In the genomic region with DNA sequence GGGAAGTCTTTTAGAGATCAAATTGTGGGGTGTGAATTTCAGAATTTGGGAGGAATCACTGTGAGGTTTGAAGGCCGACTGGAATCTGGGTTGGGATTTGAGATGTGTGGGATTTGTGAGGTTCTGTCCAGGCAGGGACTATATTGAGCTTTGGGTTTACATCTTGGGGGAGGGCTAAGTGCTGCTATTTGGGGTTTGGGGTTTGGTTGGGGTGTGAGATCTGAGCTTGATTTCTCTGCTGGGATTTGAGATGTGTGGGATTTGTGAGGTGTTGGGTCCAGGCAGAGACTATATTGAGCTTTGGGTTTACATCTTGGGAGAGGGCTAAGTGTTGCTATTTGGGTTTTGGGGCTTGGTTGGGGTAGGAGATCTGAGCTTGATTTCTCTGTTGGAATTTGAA, we compare ENCODE assay signal across 9 cellular contexts. TPM values are rescaled to one million over a fixed set of nuclear protein-coding genes. Genes with fewer than 3 reads are reported as not detected.
DNase-seq lines count a peak whose midpoint lies in the region; ATAC-seq, FAIRE-seq and TF ChIP-seq lines count a peak whose summit lies in the region.
"Had no signal": no experiment of that assay in that cellular context is flagged by ENCODE, and none has a peak within 500 bp of the region (broad histone marks: within the 10 kb centered on the region; RNA-seq: fewer than 3 reads in every experiment).

No MANE protein-coding gene starts in this region.

- TF ChIP-seq POLR2A in A549 (IDR thresholded peaks at IDR 0.05; ENCODE audit: low read length): no peak

- BruUV-seq in MCF 10A (replicated peaks; lab: Mats Ljungman, UMichigan): no TSS peak

- ATAC-seq in A549 (no peak), GM21528 (IDR thresholded peaks at IDR 0.05; ENCODE audit: low FRiP score, unreplicated experiment) (no peak), GM18858 (IDR thresholded peaks at IDR 0.05; ENCODE audit: unreplicated experiment) (no peak), GM19351 (IDR thresholded peaks at IDR 0.05; ENCODE audit: unreplicated experiment) (no peak)

- H3K4me3 ChIP-seq in A549: peak overlapping the region; percentile 75
- peak overlapping the region; percentile 81 for H3K4me3 ChIP-seq in HL-60 (replicated peaks; ENCODE audit: insufficient read depth, low read length)
- peak overlapping the region; percentile 96 for H3K4me3 ChIP-seq in mucosa of stomach (ENCODE audit: low read length)

- CTCF ChIA-PET in A549 (lab: Yijun Ruan, JAX): interaction anchor here (1.1 to 89.4 kb wide), 4 partner anchors 7 to 99 kb away, joined by 3 to 3291 read pairs (median 1650); partner anchors contain the start of genes ASIC4, CHPF, GMPPA and SPEG
- CTCF ChIA-PET in MCF 10A (lab: Yijun Ruan, JAX): interaction anchor here (0.6 to 1.4 kb wide), 6 partner anchors 25 to 96 kb away, joined by 3 to 6 read pairs (median 4); no protein-coding TSS in a partner anchor

- POLR2A ChIA-PET in A549 (lab: Yijun Ruan, JAX) (interaction anchor here (1.1 to 2.0 kb wide), 2 partner anchors 10 to 99 kb away, joined by 8 to 10 read pairs; partner anchors contain the start of gene STK11IP), MCF 10A (lab: Yijun Ruan, JAX) (interaction anchor here (0.6 to 2.7 kb wide), 6 partner anchors 10 to 185 kb away, joined by 3 to 13 read pairs (median 6); partner anchors contain the start of gene DNPEP)

- intact Hi-C loops in MCF 10A (cut with micrococcal nuclease): loop anchor here (2.0 kb wide), 2 partner anchors 47 to 69 kb away; no protein-coding TSS in a partner anchor

- H3K9ac ChIP-seq in mucosa of stomach (ENCODE audit: low read length): peak overlapping the region; percentile 94

- TF ChIP-seq CTCF in A549 (IDR thresholded peaks at IDR 0.05) (no peak), HL-60 (IDR thresholded peaks at IDR 0.05; ENCODE audit: insufficient read depth, low read length) (no peak), MCF 10A (IDR thresholded peaks at IDR 0.05; ENCODE audit: unreplicated experiment) (no peak)

- H3K36me3 ChIP-seq in mucosa of stomach (ENCODE audit: control insufficient read depth, insufficient read depth, low read length): peaks cover under 1% of the 10 kb centered on the region

- peak overlapping the region; percentile 93 for H3K27ac Mint-ChIP-seq in MCF 10A (ENCODE audit: low read depth, unreplicated experiment)

- TF ChIP-seq RAD21 in A549 (conservative IDR thresholded peaks at IDR 0.05 in 1 of 2, IDR thresholded peaks at IDR 0.05 in 1 of 2): no peak

- 37% methylated on average over 1 of the region's 1 CpG for WGBS in A549 (ENCODE audit: missing lambda C conversion rate)

- peaks cover 34% of the 10 kb centered on the region for H3K27me3 ChIP-seq in HL-60 (ENCODE audit: insufficient read depth, poor library complexity, severe bottlenecking)
- peaks cover 32% of the 10 kb centered on the region for H3K27me3 ChIP-seq in mucosa of stomach (ENCODE audit: control insufficient read depth, insufficient read depth, low read length)

- no peaks in the 10 kb centered on the region for H3K9me3 Mint-ChIP-seq in MCF 10A (ENCODE audit: unreplicated experiment)

- H3K4me2 ChIP-seq in A549: peak overlapping the region; percentile 83

- no peaks in the 10 kb centered on the region for H3K9me3 ChIP-seq in A549
- H3K9me3 ChIP-seq in mucosa of stomach (ENCODE audit: control insufficient read depth, low read length): no peaks in the 10 kb centered on the region

- peak overlapping the region; percentile 84 to 91 for H3K27ac ChIP-seq in A549
- no peak overlapping the region for H3K27ac ChIP-seq in HL-60 (replicated peaks)

- peaks cover 7% of the 10 kb centered on the region for H3K36me3 Mint-ChIP-seq in MCF 10A (ENCODE audit: insufficient read depth, unreplicated experiment)

- peak overlapping the region; percentile 92 for H3K4me3 Mint-ChIP-seq in MCF 10A (ENCODE audit: unreplicated experiment)

- FAIRE-seq in A549 (lab: Jason Lieb, UNC): no peak

- no peak for TF ChIP-seq EP300 in A549 (IDR thresholded peaks at IDR 0.05)

- H3K4me1 Mint-ChIP-seq in MCF 10A (ENCODE audit: insufficient read depth, unreplicated experiment): peaks cover 24% of the 10 kb centered on the region

- H3K4me1 ChIP-seq in A549 (peaks cover 22% of the 10 kb centered on the region; the same call in 2 of the 3 replicates), mucosa of stomach (ENCODE audit: control insufficient read depth, insufficient read depth, low read length) (peaks cover 26% of the 10 kb centered on the region)

- DNase-seq in A549 (ENCODE audit: low read depth in 1 of 2, low spot score in 1 of 2): no peak
- no peak for DNase-seq in HL-60 (ENCODE audit: low read depth in 1 of 2, low spot score in 1 of 2)
- DNase-seq in MCF 10A (ENCODE audit: unreplicated experiment): no peak
- no peak for DNase-seq in SKM-1 treated with dmso at 0.1 percent for 144 hours (lab: John Stamatoyannopoulos, UW; ENCODE audit: unreplicated experiment)
- DNase-seq: cerebellar nuclear complex had no signal

- H3K27me3 Mint-ChIP-seq in MCF 10A (ENCODE audit: insufficient read depth, unreplicated experiment): no peaks in the 10 kb centered on the region

TF ChIP-seq in A549, 52 proteins besides CTCF, POLR2A, EP300 and RAD21:
- TF ChIP-seq MAX (IDR thresholded peaks at IDR 0.05): no peak

RNA-seq across cellular contexts. Expression of gene GMPPA, which starts 0.9 kb away (rescaled TPM):
- 46.2 and 55.3 TPM in 2 replicates for polyA plus RNA-seq in A549 (2011; rRNA removed)
- polyA plus RNA-seq in A549 (2012; cell fraction: cytosol; rRNA removed): 55.6 and 70.3 TPM in 2 replicates
- 113 and 115 TPM in 2 replicates for polyA plus RNA-seq in A549 (2012; cell fraction: nucleus; rRNA removed)
- 31.3 to 38.4 TPM (median 36.2 TPM) in 3 replicates for polyA plus RNA-seq in A549 (2017; fragmentation: RNase III; extraction: RNeasy Plus Mini Kit Qiagen cat#74134 plus additional on column Dnase treatment)
- polyA minus RNA-seq in A549 (2011; rRNA and poly(A)+ RNA removed): 63.6 and 92.8 TPM in 2 replicates
- 70.7 and 80.2 TPM in 2 replicates for total RNA-seq in MCF 10A (2022)

RNA-seq across cellular contexts. Expression of gene ASIC4, which starts 14.7 kb away (rescaled TPM):
- polyA plus RNA-seq in A549 (2011; rRNA removed) (0.04 and 0.13 TPM in 2 replicates), A549 (2017; fragmentation: RNase III; extraction: RNeasy Plus Mini Kit Qiagen cat#74134 plus additional on column Dnase treatment) (0.07 to 0.08 TPM in 2 of 3 replicates, not detected in the other)
- 0.01 and 0.05 TPM in 2 replicates for polyA plus RNA-seq in A549 (2012; cell fraction: cytosol; rRNA removed)
- polyA plus RNA-seq in A549 (2012; cell fraction: nucleus; rRNA removed): 0.17 and 0.33 TPM in 2 replicates
- polyA minus RNA-seq in A549 (2011; rRNA and poly(A)+ RNA removed): 0.12 TPM in 1 of 2 replicates, not detected in the other
- total RNA-seq in MCF 10A (2022): 0.17 TPM in 1 of 2 replicates, not detected in the other

RNA-seq across cellular contexts. Expression of gene CHPF, which starts 44.1 kb away (rescaled TPM):
- polyA plus RNA-seq in A549 (2011; rRNA removed) (9.0 and 10.2 TPM in 2 replicates), A549 (2017; fragmentation: RNase III; extraction: RNeasy Plus Mini Kit Qiagen cat#74134 plus additional on column Dnase treatment) (11.8 to 15.1 TPM (median 14.8 TPM) in 3 replicates)
- 13.2 and 20.6 TPM in 2 replicates for polyA plus RNA-seq in A549 (2012; cell fraction: cytosol; rRNA removed)
- polyA plus RNA-seq in A549 (2012; cell fraction: nucleus; rRNA removed): 25.5 and 46.9 TPM in 2 replicates
- 4.2 and 6.5 TPM in 2 replicates for polyA minus RNA-seq in A549 (2011; rRNA and poly(A)+ RNA removed)
- total RNA-seq in MCF 10A (2022): 81.2 and 105 TPM in 2 replicates

RNA-seq across cellular contexts. Expression of gene TMEM198, which starts 44.3 kb away (rescaled TPM):
- polyA plus RNA-seq in A549 (2011; rRNA removed) (0.31 and 0.33 TPM in 2 replicates), A549 (2017; fragmentation: RNase III; extraction: RNeasy Plus Mini Kit Qiagen cat#74134 plus additional on column Dnase treatment) (0.26 to 0.42 TPM (median 0.37 TPM) in 3 replicates)
- polyA plus RNA-seq in A549 (2012; cell fraction: cytosol; rRNA removed): 0.40 and 0.45 TPM in 2 replicates
- 3.2 and 3.3 TPM in 2 replicates for polyA plus RNA-seq in A549 (2012; cell fraction: nucleus; rRNA removed)
- 0.44 and 0.83 TPM in 2 replicates for polyA minus RNA-seq in A549 (2011; rRNA and poly(A)+ RNA removed)
- 5.3 and 6.3 TPM in 2 replicates for total RNA-seq in MCF 10A (2022)
